1 cellular context compared by ENCODE assay signal in genomic region chr20:52829111-52829510, GRCh38.
TF ChIP-seq lines count a peak whose summit lies in the region.

No MANE protein-coding gene starts in this region.

TF ChIP-seq in IMR-90, 13 proteins besides CTCF, POLR2A, EP300 and RAD21 (continued from another document):
- no peak for TF ChIP-seq ELK1 (IDR thresholded peaks at IDR 0.05; ENCODE audit: borderline replicate concordance, low read depth, low read length)
- TF ChIP-seq MAFK (IDR thresholded peaks at IDR 0.05; ENCODE audit: low read depth, low read length): 0 out of 2 replicates have a peak, but pooled peaks have one; percentile 7
